Comparison of ENCODE assay signal across 33 cellular contexts in the genomic region with DNA sequence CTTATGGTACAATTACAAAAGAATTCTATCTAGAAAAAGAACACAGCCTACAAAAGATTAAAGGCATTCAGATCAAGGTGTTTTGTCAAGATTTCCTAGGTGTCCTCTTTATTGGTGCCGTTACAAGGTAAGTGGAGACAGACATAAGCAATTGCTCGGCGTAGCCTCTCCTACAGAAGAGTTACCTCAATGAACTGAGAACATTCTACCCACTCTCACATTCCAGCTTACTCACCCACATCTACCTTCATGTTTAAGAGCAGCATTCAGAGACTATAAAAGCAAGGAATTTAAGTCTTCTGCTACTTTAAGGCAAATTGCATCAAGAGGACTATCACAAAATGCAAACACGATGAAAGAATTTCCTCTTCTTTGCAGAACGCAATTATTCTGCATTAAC.
"Had no signal": no experiment of that assay in that cellular context is flagged by ENCODE, and none has a peak within 500 bp of the region (broad histone marks: within the 10 kb centered on the region; RNA-seq: fewer than 3 reads in every experiment).

No MANE protein-coding gene starts in this region.

- H3K4me3 ChIP-seq: ascending aorta, cardiac muscle cell had no signal

- H3K27me3 Mint-ChIP-seq: activated B cell treated with CpG ODN at 0.5 μM for 24 hours; activated CD4-positive, alpha-beta memory T cell treated with anti-CD3 and anti-CD28 coated beads, Interleukin-2, amount 10 ng/mL, durations not matched to agents 7 days and 5 days; activated CD4-positive, alpha-beta T cell treated with anti-CD3 and anti-CD28 coated beads, Interleukin-2, amount 10 ng/mL, durations not matched to agents 24 days and 14 days; activated CD8-positive, alpha-beta memory T cell treated with anti-CD3 and anti-CD28 coated beads, Interleukin-2, amount 10 ng/mL, durations not matched to agents 7 days and 5 days; activated naive CD4-positive, alpha-beta T cell treated with anti-CD3 and anti-CD28 coated beads, Interleukin-2, amount 10 ng/mL, durations not matched to agents 7 days and 5 days; activated naive CD4-positive, alpha-beta T cell treated with anti-CD3 and anti-CD28 coated beads, Interleukin-2, amount 50 U/mL, for 24 hours; activated naive CD8-positive, alpha-beta T cell; activated naive CD8-positive, alpha-beta T cell treated with anti-CD3 and anti-CD28 coated beads, Interleukin-2, amount 10 ng/mL, durations not matched to agents 7 days and 5 days; activated naive CD8-positive, alpha-beta T cell treated with anti-CD3 and anti-CD28 coated beads, Interleukin-2, amount 50 U/mL, for 24 hours; activated T-cell treated with anti-CD3 and anti-CD28 coated beads, Interleukin-2, amount 50 U/mL, for 24 hours; brain; central memory CD8-positive, alpha-beta T cell had no signal

- H3K27ac Mint-ChIP-seq: activated B cell treated with CpG ODN at 0.5 μM for 24 hours; activated CD4-positive, alpha-beta memory T cell treated with anti-CD3 and anti-CD28 coated beads, Interleukin-2, amount 10 ng/mL, durations not matched to agents 7 days and 5 days; activated CD4-positive, alpha-beta T cell treated with anti-CD3 and anti-CD28 coated beads, Interleukin-2, amount 10 ng/mL, durations not matched to agents 24 days and 14 days; activated CD8-positive, alpha-beta memory T cell treated with anti-CD3 and anti-CD28 coated beads, Interleukin-2, amount 10 ng/mL, durations not matched to agents 7 days and 5 days; activated CD8-positive, alpha-beta T cell treated with anti-CD3 and anti-CD28 coated beads, Interleukin-2, amount 10 ng/mL, durations not matched to agents 7 days and 5 days; activated naive CD4-positive, alpha-beta T cell treated with anti-CD3 and anti-CD28 coated beads, Interleukin-2, amount 10 ng/mL, durations not matched to agents 7 days and 5 days; activated naive CD4-positive, alpha-beta T cell treated with anti-CD3 and anti-CD28 coated beads, Interleukin-2, amount 50 U/mL, for 24 hours; activated naive CD8-positive, alpha-beta T cell; activated naive CD8-positive, alpha-beta T cell treated with anti-CD3 and anti-CD28 coated beads, Interleukin-2, amount 10 ng/mL, durations not matched to agents 7 days and 5 days; activated naive CD8-positive, alpha-beta T cell treated with anti-CD3 and anti-CD28 coated beads, Interleukin-2, amount 50 U/mL, for 24 hours; activated T-cell treated with anti-CD3 and anti-CD28 coated beads, Interleukin-2, amount 50 U/mL, for 24 hours; activated T-helper 2 cell treated with anti-CD3 and anti-CD28 coated beads, Interferon-gamma antibody, Interleukin-2, Interleukin-4, amounts not matched to agents 10 μg/mL and 5 μg/mL and 100 μg/mL, durations not matched to agents 14 hours and 24 hours and 36 hours; brain; T-helper 1 cell treated with Interleukin-12 subunit alpha and Interleukin-12 subunit beta and Interleukin-4 antibody, amounts not matched to agents 30 μg/mL and 1 μg/mL, for 36 hours; T-helper 2 cell treated with Interferon-gamma antibody and Interleukin-4, amounts not matched to agents 5 μg/mL and 100 μg/mL, for 36 hours had no signal

- ATAC-seq: activated CD8-positive, alpha-beta memory T cell treated with anti-CD3 and anti-CD28 coated beads, Interleukin-2, amount 10 ng/mL, durations not matched to agents 7 days and 5 days; activated CD8-positive, alpha-beta T cell treated with anti-CD3 and anti-CD28 coated beads, Interleukin-2, amount 10 ng/mL, durations not matched to agents 7 days and 5 days; activated naive CD8-positive, alpha-beta T cell treated with anti-CD3 and anti-CD28 coated beads, Interleukin-2, amount 50 U/mL, for 24 hours had no signal

- H3K9me3 Mint-ChIP-seq: activated B cell treated with CpG ODN at 0.5 μM for 24 hours; activated CD4-positive, alpha-beta memory T cell treated with anti-CD3 and anti-CD28 coated beads, Interleukin-2, amount 10 ng/mL, durations not matched to agents 7 days and 5 days; activated CD4-positive, alpha-beta T cell treated with anti-CD3 and anti-CD28 coated beads, Interleukin-2, amount 10 ng/mL, durations not matched to agents 24 days and 14 days; activated naive CD4-positive, alpha-beta T cell treated with anti-CD3 and anti-CD28 coated beads, Interleukin-2, amount 10 ng/mL, durations not matched to agents 7 days and 5 days; activated naive CD4-positive, alpha-beta T cell treated with anti-CD3 and anti-CD28 coated beads, Interleukin-2, amount 50 U/mL, for 24 hours; activated naive CD8-positive, alpha-beta T cell treated with anti-CD3 and anti-CD28 coated beads, Interleukin-2, amount 50 U/mL, for 24 hours; activated T-cell treated with anti-CD3 and anti-CD28 coated beads, Interleukin-2, amount 50 U/mL, for 24 hours; activated T-helper 2 cell treated with anti-CD3 and anti-CD28 coated beads, Interferon-gamma antibody, Interleukin-2, Interleukin-4, amounts not matched to agents 10 μg/mL and 5 μg/mL and 100 μg/mL, durations not matched to agents 14 hours and 24 hours and 36 hours; brain; central memory CD8-positive, alpha-beta T cell; T-helper 1 cell treated with Interleukin-12 subunit alpha and Interleukin-12 subunit beta and Interleukin-4 antibody, amounts not matched to agents 30 μg/mL and 1 μg/mL, for 36 hours; T-helper 2 cell treated with Interferon-gamma antibody and Interleukin-4, amounts not matched to agents 5 μg/mL and 100 μg/mL, for 36 hours had no signal

- H3K27me3 ChIP-seq: ascending aorta, cardiac muscle cell had no signal

- H3K4me1 Mint-ChIP-seq: activated B cell treated with CpG ODN at 0.5 μM for 24 hours; activated CD4-positive, alpha-beta memory T cell treated with anti-CD3 and anti-CD28 coated beads, Interleukin-2, amount 10 ng/mL, durations not matched to agents 7 days and 5 days; activated CD4-positive, alpha-beta T cell treated with anti-CD3 and anti-CD28 coated beads, Interleukin-2, amount 10 ng/mL, durations not matched to agents 24 days and 14 days; activated CD8-positive, alpha-beta memory T cell treated with anti-CD3 and anti-CD28 coated beads, Interleukin-2, amount 10 ng/mL, durations not matched to agents 7 days and 5 days had no signal

- H3K36me3 ChIP-seq: ascending aorta, cardiac muscle cell had no signal

- H3K27ac ChIP-seq: ascending aorta, cardiac muscle cell had no signal

- DNase-seq: activated B cell treated with CpG ODN at 0.5 μM for 24 hours; activated CD4-positive, alpha-beta memory T cell treated with anti-CD3 and anti-CD28 coated beads, Interleukin-2, amount 10 ng/mL, durations not matched to agents 7 days and 5 days; activated CD4-positive, alpha-beta T cell treated with anti-CD3 and anti-CD28 coated beads for 4 hours; activated CD4-positive, alpha-beta T cell treated with anti-CD3 and anti-CD28 coated beads, Interleukin-2, amount 10 ng/mL, durations not matched to agents 24 days and 14 days; activated CD4-positive, alpha-beta T cell treated with anti-CD3 and anti-CD28 coated beads, Interleukin-2, amount 50 U/mL, for 48 hours; activated CD4-positive, CD25-positive, alpha-beta regulatory T cell treated with anti-CD3 and anti-CD28 coated beads, Interleukin-2, amount 50 U/mL, for 72 hours; activated CD8-positive, alpha-beta memory T cell treated with anti-CD3 and anti-CD28 coated beads for 24 hours; activated CD8-positive, alpha-beta memory T cell treated with anti-CD3 and anti-CD28 coated beads, Interleukin-2, amount 10 ng/mL, durations not matched to agents 7 days and 5 days; activated CD8-positive, alpha-beta memory T cell treated with anti-CD3 and anti-CD28 coated beads, Interleukin-2, amount 50 U/mL, for 48 hours; activated CD8-positive, alpha-beta T cell treated with anti-CD3 and anti-CD28 coated beads, Interleukin-2, amount 10 ng/mL, durations not matched to agents 7 days and 5 days; activated effector memory CD4-positive, alpha-beta T cell treated with Interleukin-2 at 50 U/mL for 16 hours; activated gamma-delta T cell; activated naive CD4-positive, alpha-beta T cell treated with anti-CD3 and anti-CD28 coated beads, Interleukin-2, amount 10 ng/mL, durations not matched to agents 7 days and 5 days; activated naive CD4-positive, alpha-beta T cell treated with Interleukin-2 at 50 U/mL for 16 hours; activated naive CD8-positive, alpha-beta T cell treated with anti-CD3 and anti-CD28 coated beads, Interleukin-2, amount 10 ng/mL, durations not matched to agents 7 days and 5 days; activated naive CD8-positive, alpha-beta T cell treated with anti-CD3 and anti-CD28 coated beads, Interleukin-2, amount 50 U/mL, for 24 hours; activated T-cell treated with anti-CD3 and anti-CD28 coated beads, Interleukin-2, amount 50 U/mL, for 24 hours; activated T-cell treated with anti-CD3 and anti-CD28 coated beads, Interleukin-2, amount 50 U/mL, for 48 hours; amygdala; anterior cingulate cortex; SW 1271; T-helper 1 cell; T-helper 2 cell; T-helper 9 cell had no signal

- H3K4me3 Mint-ChIP-seq: activated B cell treated with CpG ODN at 0.5 μM for 24 hours; activated CD4-positive, alpha-beta memory T cell treated with anti-CD3 and anti-CD28 coated beads, Interleukin-2, amount 10 ng/mL, durations not matched to agents 7 days and 5 days; activated CD4-positive, alpha-beta T cell treated with anti-CD3 and anti-CD28 coated beads, Interleukin-2, amount 10 ng/mL, durations not matched to agents 24 days and 14 days; activated CD8-positive, alpha-beta memory T cell treated with anti-CD3 and anti-CD28 coated beads, Interleukin-2, amount 10 ng/mL, durations not matched to agents 7 days and 5 days; activated CD8-positive, alpha-beta T cell treated with anti-CD3 and anti-CD28 coated beads, Interleukin-2, amount 10 ng/mL, durations not matched to agents 7 days and 5 days; activated naive CD4-positive, alpha-beta T cell treated with anti-CD3 and anti-CD28 coated beads, Interleukin-2, amount 10 ng/mL, durations not matched to agents 7 days and 5 days; activated naive CD4-positive, alpha-beta T cell treated with anti-CD3 and anti-CD28 coated beads, Interleukin-2, amount 50 U/mL, for 24 hours; activated naive CD8-positive, alpha-beta T cell; activated naive CD8-positive, alpha-beta T cell treated with anti-CD3 and anti-CD28 coated beads, Interleukin-2, amount 10 ng/mL, durations not matched to agents 7 days and 5 days; activated naive CD8-positive, alpha-beta T cell treated with anti-CD3 and anti-CD28 coated beads, Interleukin-2, amount 50 U/mL, for 24 hours; activated T-cell treated with anti-CD3 and anti-CD28 coated beads, Interleukin-2, amount 50 U/mL, for 24 hours; brain; central memory CD8-positive, alpha-beta T cell; T-helper 1 cell treated with Interleukin-12 subunit alpha and Interleukin-12 subunit beta and Interleukin-4 antibody, amounts not matched to agents 30 μg/mL and 1 μg/mL, for 36 hours; T-helper 2 cell treated with Interferon-gamma antibody and Interleukin-4, amounts not matched to agents 5 μg/mL and 100 μg/mL, for 36 hours had no signal

- H3K36me3 Mint-ChIP-seq: activated CD8-positive, alpha-beta memory T cell treated with anti-CD3 and anti-CD28 coated beads, Interleukin-2, amount 10 ng/mL, durations not matched to agents 7 days and 5 days; activated naive CD4-positive, alpha-beta T cell treated with anti-CD3 and anti-CD28 coated beads, Interleukin-2, amount 10 ng/mL, durations not matched to agents 7 days and 5 days; brain had no signal

- H3K9me3 ChIP-seq: ascending aorta had no signal
